In the genomic region with DNA sequence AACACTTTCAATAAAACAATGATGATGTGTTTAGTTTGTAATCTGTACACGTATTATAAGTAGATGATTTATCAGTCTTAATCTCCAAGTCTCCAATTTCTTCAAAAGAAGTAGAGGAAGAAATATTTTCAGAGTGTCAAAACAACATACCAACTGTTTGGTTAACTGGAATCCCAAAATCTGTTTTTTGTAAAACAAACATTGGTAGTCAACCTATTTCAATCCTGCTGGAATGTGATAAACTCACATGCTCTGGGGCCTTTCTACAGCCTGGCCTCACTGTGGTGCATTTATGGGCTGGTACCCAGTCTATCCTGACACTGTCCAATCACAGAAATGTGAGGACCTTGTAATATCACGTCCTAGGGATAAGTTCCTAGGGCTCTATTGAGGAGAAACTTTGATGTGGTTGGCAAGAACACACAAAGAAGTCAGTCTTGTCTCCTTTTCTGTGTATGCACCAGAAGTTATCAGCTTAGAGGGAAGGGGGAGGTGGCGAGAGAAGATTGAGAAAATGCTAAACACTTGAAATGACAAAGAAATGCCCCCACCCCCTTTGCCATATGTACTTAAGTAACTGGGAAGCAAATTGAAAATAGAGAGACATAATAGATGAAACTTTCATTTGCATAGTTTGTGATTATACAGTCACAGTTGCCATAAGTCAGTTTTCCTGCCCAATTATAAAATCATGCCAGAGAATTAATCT, we compare ENCODE assay signal across 11 cellular contexts. TPM values are rescaled to one million over a fixed set of nuclear protein-coding genes. Genes with fewer than 3 reads are reported as not detected.
A peak's percentile ranks its signal among the peaks of the same experiment; 100 is the strongest.
DNase-seq lines count a peak whose midpoint lies in the region; ATAC-seq and TF ChIP-seq lines count a peak whose summit lies in the region.
"Had no signal": no experiment of that assay in that cellular context is flagged by ENCODE, and none has a peak within 500 bp of the region (broad histone marks: within the 10 kb centered on the region; RNA-seq: fewer than 3 reads in every experiment).

No MANE protein-coding gene starts in this region.

- TF ChIP-seq CTCF in WI38 (IDR thresholded peaks at IDR 0.05; ENCODE audit: low read depth, low read length) (no peak), suprapubic skin (IDR thresholded peaks at IDR 0.05) (no peak)

- H3K4me3 ChIP-seq in WI38 (ENCODE audit: low read depth, low read length), result 0 out of 2 replicates have a peak overlapping the region, but pooled peaks have one; percentile 24
- no peak overlapping the region for H3K4me3 ChIP-seq in suprapubic skin
- H3K4me3 ChIP-seq: gastroesophageal sphincter, ovary had no signal

- no peaks in the 10 kb centered on the region for H3K36me3 ChIP-seq in suprapubic skin
- H3K36me3 ChIP-seq: gastroesophageal sphincter, ovary had no signal

- no peak for TF ChIP-seq POLR2A in suprapubic skin (IDR thresholded peaks at IDR 0.05)

- H3K27me3 ChIP-seq in suprapubic skin, result no peaks in the 10 kb centered on the region
- H3K27me3 ChIP-seq: ovary had no signal

- 75% methylated on average over 3 of the region's 3 CpGs for WGBS in suprapubic skin

- H3K4me1 ChIP-seq in suprapubic skin, result no peaks in the 10 kb centered on the region
- H3K4me1 ChIP-seq: gastroesophageal sphincter had no signal

- DNase-seq in stimulated activated CD4-positive, alpha-beta T cell treated with anti-CD3 and anti-CD28 coated beads, Interleukin-1b, Interleukin-23, amount 100 ng/mL, for 48 hours, result no peak
- DNase-seq in cerebellar cortex (ENCODE audit: low spot score) (no peak), suprapubic skin (ENCODE audit: low spot score in 2 of 2) (no peak)
- DNase-seq in stimulated activated naive CD4-positive, alpha-beta T cell treated with Interleukin-2 at 50 U/mL for 16 hours (lab: John Stamatoyannopoulos, UW), result no peak
- DNase-seq: NCI-H1436, ovary had no signal

- no peaks in the 10 kb centered on the region for H3K9me3 ChIP-seq in suprapubic skin
- H3K9me3 ChIP-seq: gastroesophageal sphincter, ovary had no signal

- ATAC-seq in GM18499 (IDR thresholded peaks at IDR 0.05; ENCODE audit: insufficient read depth, unreplicated experiment), result peak; percentile 20
- peak; percentile 18 for ATAC-seq in GM21367 (IDR thresholded peaks at IDR 0.05; ENCODE audit: unreplicated experiment)
- peak; percentile 35 for ATAC-seq in HG03108 (IDR thresholded peaks at IDR 0.05; ENCODE audit: unreplicated experiment)
- ATAC-seq: gastroesophageal sphincter had no signal

- no peak for TF ChIP-seq EP300 in suprapubic skin (IDR thresholded peaks at IDR 0.05)

- H3K27ac ChIP-seq in suprapubic skin, result no peak overlapping the region
- H3K27ac ChIP-seq: gastroesophageal sphincter, ovary had no signal

RNA-seq across cellular contexts. Expression of gene PRKRA, which starts 47.1 kb away (rescaled TPM):
- total RNA-seq in suprapubic skin, result 10 to 100 TPM; 48.7 to 83.2 (median 56.8) TPM

RNA-seq across cellular contexts. Expression of gene PJVK, which starts 47.4 kb away (rescaled TPM):
- total RNA-seq in suprapubic skin, result 1 to 10 TPM; 1.7 to 6.6 (median 2.7) TPM
